Comparison of ENCODE assay signal across 28 cellular contexts in the genomic region with DNA sequence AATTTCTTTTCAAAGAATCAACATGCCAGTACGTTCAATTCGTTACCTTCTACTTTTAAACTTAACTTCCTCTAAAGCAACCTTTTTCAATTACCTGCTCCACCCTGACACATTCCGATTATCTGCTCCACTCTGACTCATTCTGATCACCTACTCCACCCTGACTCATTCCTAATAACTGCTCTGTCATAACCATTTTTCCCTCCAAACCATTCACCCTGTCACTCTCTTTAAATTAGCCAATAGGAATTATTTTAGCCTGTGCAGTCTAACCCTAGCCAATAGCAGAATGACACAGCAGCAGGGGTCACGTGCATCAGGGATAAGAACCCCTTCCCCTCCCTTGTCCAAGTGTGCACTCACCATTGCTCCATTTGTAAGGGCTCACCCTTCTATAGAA.
"Had no signal": no experiment of that assay in that cellular context is flagged by ENCODE, and none has a peak within 500 bp of the region (broad histone marks: within the 10 kb centered on the region; RNA-seq: fewer than 3 reads in every experiment).

No MANE protein-coding gene starts in this region.

- H3K27ac Mint-ChIP-seq: activated naive CD8-positive, alpha-beta T cell treated with anti-CD3 and anti-CD28 coated beads for 36 hours; effector memory CD8-positive, alpha-beta T cell; memory B cell; naive thymus-derived CD8-positive, alpha-beta T cell; neural progenitor cell had no signal

- H3K27ac ChIP-seq: adrenal gland, body of pancreas, cardiac muscle cell, coronary artery, heart right ventricle, neural progenitor cell, parathyroid adenoma, tibial nerve, WERI-Rb-1 had no signal

- H3K4me1 Mint-ChIP-seq: activated naive CD8-positive, alpha-beta T cell treated with anti-CD3 and anti-CD28 coated beads for 36 hours; memory B cell; naive thymus-derived CD8-positive, alpha-beta T cell; neural progenitor cell had no signal

- DNase-seq: activated CD4-positive, alpha-beta T cell treated with anti-CD3 and anti-CD28 coated beads for 48 hours; activated CD4-positive, alpha-beta T cell treated with anti-CD3 and anti-CD28 coated beads, Interleukin-2, amount 50 U/mL, for 48 hours; activated CD8-positive, alpha-beta memory T cell treated with anti-CD3 and anti-CD28 coated beads for 24 hours; activated effector memory CD4-positive, alpha-beta T cell treated with Interleukin-2 at 50 U/mL for 16 hours; activated naive CD4-positive, alpha-beta T cell treated with Interleukin-2 at 50 U/mL for 16 hours; activated naive CD8-positive, alpha-beta T cell treated with anti-CD3 and anti-CD28 coated beads for 36 hours; adrenal gland; aorta; body of pancreas; cerebellar nuclear complex; effector memory CD8-positive, alpha-beta T cell; foreskin melanocyte; heart right ventricle; naive thymus-derived CD8-positive, alpha-beta T cell; occipital lobe; right cardiac atrium; stimulated activated CD4-positive, alpha-beta T cell treated with anti-CD3 and anti-CD28 coated beads, Interleukin-15, amount 100 ng/mL, for 24 hours; stimulated activated CD4-positive, alpha-beta T cell treated with anti-CD3 and anti-CD28 coated beads, Interleukin-2, amount 100 ng/mL, for 24 hours; stimulated activated naive CD4-positive, alpha-beta T cell treated with Interleukin-2 at 50 U/mL for 16 hours; T1000; WERI-Rb-1 had no signal

- H3K4me3 Mint-ChIP-seq: activated naive CD8-positive, alpha-beta T cell treated with anti-CD3 and anti-CD28 coated beads for 36 hours; effector memory CD8-positive, alpha-beta T cell; memory B cell; naive thymus-derived CD8-positive, alpha-beta T cell; neural progenitor cell had no signal

- H3K27me3 Mint-ChIP-seq: activated naive CD8-positive, alpha-beta T cell treated with anti-CD3 and anti-CD28 coated beads for 36 hours; effector memory CD8-positive, alpha-beta T cell; memory B cell; naive thymus-derived CD8-positive, alpha-beta T cell had no signal

- H3K27me3 ChIP-seq: adrenal gland, body of pancreas, cardiac muscle cell, heart right ventricle, neural progenitor cell, tibial nerve had no signal

- H3K4me3 ChIP-seq: adrenal gland, body of pancreas, cardiac muscle cell, coronary artery, heart right ventricle, neural progenitor cell, tibial nerve had no signal

- H3K36me3 Mint-ChIP-seq: activated naive CD8-positive, alpha-beta T cell treated with anti-CD3 and anti-CD28 coated beads for 36 hours; memory B cell; naive thymus-derived CD8-positive, alpha-beta T cell; neural progenitor cell had no signal

- ATAC-seq: activated CD4-positive, CD25-positive, alpha-beta regulatory T cell treated with anti-CD3 and anti-CD28 coated beads, Interleukin-2, amount 50 U/mL, for 24 hours; body of pancreas; effector memory CD8-positive, alpha-beta T cell; heart right ventricle; naive thymus-derived CD8-positive, alpha-beta T cell; right cardiac atrium had no signal

- H3K9me3 ChIP-seq: adrenal gland had no signal
